15 cellular contexts compared by ENCODE assay signal in genomic region chr3:17033516-17034168, GRCh38.
DNase-seq lines count a peak whose midpoint lies in the region; ATAC-seq and TF ChIP-seq lines count a peak whose summit lies in the region.
"Had no signal": no experiment of that assay in that cellular context is flagged by ENCODE, and none has a peak within 500 bp of the region (broad histone marks: within the 10 kb centered on the region; RNA-seq: fewer than 3 reads in every experiment).

No MANE protein-coding gene starts in this region.

- POLR2A ChIA-PET in PC-3 (lab: Charles Lee; ENCODE audit: unreplicated experiment): interaction anchor here (0.7 kb wide), 1 partner anchor 204 kb away, joined by 4 read pairs; no protein-coding TSS in a partner anchor
- POLR2A ChIA-PET in A673 (lab: Charles Lee; ENCODE audit: low non-redundant PET): no interaction called here

- intact Hi-C loops in PC-3 (cut with micrococcal nuclease) (loop anchor here (10.0 kb wide), 1 partner anchor 769 kb away; the partner anchor contains the start of genes DPH3 and OXNAD1), A673 (cut with micrococcal nuclease; ENCODE audit: unreplicated experiment) (loop anchor here (5.0 to 10.0 kb wide), 2 partner anchors 201 to 431 kb away; no protein-coding TSS in a partner anchor)

- no peaks in the 10 kb centered on the region for H4K20me1 ChIP-seq in PC-3 (ENCODE audit: low read length)
- H4K20me1 ChIP-seq in fibroblast of lung (ENCODE audit: control insufficient read depth, extremely low read depth, insufficient read depth, low read length): no peaks in the 10 kb centered on the region
- H4K20me1 ChIP-seq: BLaER1 had no signal

- H3K9ac ChIP-seq in PC-3 (ENCODE audit: low read length) (no peak overlapping the region), fibroblast of lung (ENCODE audit: insufficient read depth, low read length) (no peak overlapping the region)
- H3K9ac ChIP-seq: BLaER1 had no signal

- peak; percentile 18 for DNase-seq in stimulated activated CD4-positive, alpha-beta T cell treated with anti-CD3 and anti-CD28 coated beads, Interleukin-4, amount 100 ng/mL, for 24 hours
- no peak for DNase-seq in stimulated activated CD4-positive, alpha-beta T cell treated with anti-CD3 and anti-CD28 coated beads, Interleukin-15, amount 100 ng/mL, for 24 hours
- DNase-seq in PC-3 (peak; percentile 29), fibroblast of lung (ENCODE audit: low read depth in 2 of 2) (peak; percentile 9 to 32), NCI-H2081 treated with DMSO at 0.1 percent for 48 hours (lab: John Stamatoyannopoulos, UW) (no peak), A673 (ENCODE audit: low spot score) (no peak), NCI-H2227 treated with DMSO at 0.1 percent for 48 hours (lab: John Stamatoyannopoulos, UW) (no peak)
- DNase-seq: DMS79 treated with DMSO at 0.1 percent for 48 hours; heart left ventricle; NCI-H1105 treated with DMSO at 0.1 percent for 48 hours; RPMI8226; stimulated activated CD4-positive, alpha-beta T cell treated with anti-CD3 and anti-CD28 coated beads, Interleukin-4, amount 100 ng/mL, for 1 hour had no signal

- no peaks in the 10 kb centered on the region for H3K9me2 ChIP-seq in PC-3 (replicated peaks; ENCODE audit: low read length)

- CTCF ChIA-PET in PC-3 (lab: Charles Lee) (no interaction called here), A673 (lab: Charles Lee) (no interaction called here)

- H3K9me3 ChIP-seq in PC-3 (ENCODE audit: low read length) (no peaks in the 10 kb centered on the region), fibroblast of lung (ENCODE audit: control insufficient read depth, insufficient read depth, low read depth, low read length) (no peaks in the 10 kb centered on the region), A673 (ENCODE audit: low read depth, low read length, poor library complexity, severe bottlenecking) (no peaks in the 10 kb centered on the region)
- H3K9me3 ChIP-seq: BLaER1, heart left ventricle had no signal

- H2AFZ ChIP-seq in PC-3 (ENCODE audit: low read length) (no peak overlapping the region), fibroblast of lung (ENCODE audit: low read length) (no peak overlapping the region)

- no peak overlapping the region for H3K4me2 ChIP-seq in PC-3 (ENCODE audit: low read length)
- H3K4me2 ChIP-seq in fibroblast of lung (ENCODE audit: extremely low read depth, insufficient read depth, low read length): no peak overlapping the region
- H3K4me2 ChIP-seq: BLaER1 had no signal

- H3K27me3 ChIP-seq in PC-3 (ENCODE audit: low read length) (no peaks in the 10 kb centered on the region), fibroblast of lung (ENCODE audit: control insufficient read depth, insufficient read depth, low read length) (no peaks in the 10 kb centered on the region), A673 (replicated peaks; ENCODE audit: insufficient read depth, low read depth, low read length, poor library complexity) (peaks cover 6% of the 10 kb centered on the region)
- H3K27me3 ChIP-seq: BLaER1, heart left ventricle had no signal

- H3K79me2 ChIP-seq in PC-3 (ENCODE audit: low read length) (no peaks in the 10 kb centered on the region), fibroblast of lung (ENCODE audit: control insufficient read depth, insufficient read depth, low read length) (no peaks in the 10 kb centered on the region)

- no peak overlapping the region for H3K27ac ChIP-seq in PC-3 (ENCODE audit: low read length)
- no peak overlapping the region for H3K27ac ChIP-seq in fibroblast of lung (ENCODE audit: insufficient read depth, low read length)
- no peak overlapping the region for H3K27ac ChIP-seq in A673 (ENCODE audit: low read depth, low read length, poor library complexity, severe bottlenecking)
- H3K27ac ChIP-seq: BLaER1, heart left ventricle had no signal

- no peak overlapping the region for H3K4me3 ChIP-seq in PC-3 (ENCODE audit: low read length)
- H3K4me3 ChIP-seq in fibroblast of lung (replicated peaks in 1 of 4; ENCODE audit: control extremely low read depth in 1 of 4, insufficient read depth in 1 of 4, low read depth in 3 of 4, low read length in 4 of 4): no peak overlapping the region
- H3K4me3 ChIP-seq in A673 (ENCODE audit: low read depth, low read length, poor library complexity, severe bottlenecking): no peak overlapping the region
- H3K4me3 ChIP-seq: BLaER1, heart left ventricle had no signal

- BruUV-seq in PC-3 (replicated peaks; lab: Mats Ljungman, UMichigan): no TSS peak
- BruUV-seq in A673 (replicated peaks; lab: Mats Ljungman, UMichigan): no TSS peak

- H3F3A ChIP-seq in PC-3 (ENCODE audit: low read length, unreplicated experiment): peaks cover 1% of the 10 kb centered on the region

- H3K36me3 ChIP-seq in PC-3 (ENCODE audit: low read depth, low read length): no peaks in the 10 kb centered on the region
- H3K36me3 ChIP-seq in fibroblast of lung (ENCODE audit: control insufficient read depth, insufficient read depth, low read length): no peaks in the 10 kb centered on the region
- no peaks in the 10 kb centered on the region for H3K36me3 ChIP-seq in A673 (ENCODE audit: insufficient read depth, low read length, poor library complexity, severe bottlenecking)
- H3K36me3 ChIP-seq: BLaER1 had no signal

- peak; percentile 52 for ATAC-seq in PC-3
- ATAC-seq in GM21528 (IDR thresholded peaks at IDR 0.05; ENCODE audit: low FRiP score, unreplicated experiment): no peak
- ATAC-seq: stimulated activated memory B cell treated with anti-CD40 and anti-IgM and Interleukin-4, amounts not matched to agents 10 μg/mL and 1 μg/mL and 100 μg/mL, for 72 hours had no signal

- peaks cover 23% of the 10 kb centered on the region for H3K4me1 ChIP-seq in PC-3 (ENCODE audit: insufficient read depth, low read length)
- no peaks in the 10 kb centered on the region for H3K4me1 ChIP-seq in fibroblast of lung (ENCODE audit: control insufficient read depth, extremely low read depth, insufficient read depth, low read length)
- H3K4me1 ChIP-seq in A673 (ENCODE audit: insufficient read depth, low read length, poor library complexity, severe bottlenecking): no peaks in the 10 kb centered on the region

- no peak for TF ChIP-seq CTCF in PC-3 (conservative IDR thresholded peaks at IDR 0.05; ENCODE audit: low read depth, low read length)
- TF ChIP-seq CTCF in fibroblast of lung (conservative IDR thresholded peaks at IDR 0.05 in 1 of 2, IDR thresholded peaks at IDR 0.05 in 1 of 2; ENCODE audit: low read depth in 1 of 2, low read length in 2 of 2): no peak
- TF ChIP-seq CTCF in A673 (conservative IDR thresholded peaks at IDR 0.05; ENCODE audit: low read depth, low read length): no peak

Comparison
In these comparisons a context has a peak if more than half of its experiments do, and no peak if none do; other contexts are left out.
1. DNase-seq: peak in stimulated activated CD4-positive, alpha-beta T cell treated with anti-CD3 and anti-CD28 coated beads, Interleukin-4, amount 100 ng/mL, for 24 hours (single experiment), PC-3 (single experiment) and fibroblast of lung (2 of 2); none in stimulated activated CD4-positive, alpha-beta T cell treated with anti-CD3 and anti-CD28 coated beads, Interleukin-15, amount 100 ng/mL, for 24 hours (single experiment), NCI-H2081 treated with DMSO at 0.1 percent for 48 hours (single experiment), A673 (single experiment) and NCI-H2227 treated with DMSO at 0.1 percent for 48 hours (single experiment).